In genomic region chr17:74218436-74218835, GRCh38 we compare ENCODE assay signal across 30 cellular contexts. TPM values are rescaled to one million over a fixed set of nuclear protein-coding genes. Genes with fewer than 3 reads are reported as not detected.
"Had no signal": no experiment of that assay in that cellular context is flagged by ENCODE, and none has a peak within 500 bp of the region (broad histone marks: within the 10 kb centered on the region; RNA-seq: fewer than 3 reads in every experiment).

No MANE protein-coding gene starts in this region.

- H3K9ac ChIP-seq: neural progenitor cell, parathyroid adenoma had no signal

- H3K9me3 ChIP-seq: colonic mucosa, gastroesophageal sphincter, left ventricle myocardium inferior, mucosa of descending colon, prostate gland, right lobe of liver, spleen, testis, tibial nerve, upper lobe of right lung, vagina had no signal

- DNase-seq: colonic mucosa; dermis blood vessel endothelial cell; endodermal cell; erythroblast; foreskin fibroblast; glutamatergic neuron; kidney; left cardiac atrium; left ventricle myocardium inferior; mucosa of descending colon; naive thymus-derived CD8-positive, alpha-beta T cell; occipital lobe; right lobe of liver; spleen; stimulated activated CD4-positive, alpha-beta T cell treated with anti-CD3 and anti-CD28 coated beads, Interleukin-15, amount 100 ng/mL, for 24 hours; stimulated activated CD4-positive, alpha-beta T cell treated with anti-CD3 and anti-CD28 coated beads, Interleukin-1b, Interleukin-23, amount 100 ng/mL, for 48 hours; stimulated activated CD4-positive, alpha-beta T cell treated with anti-CD3 and anti-CD28 coated beads, Interleukin-4, amount 100 ng/mL, for 24 hours; testis; upper lobe of right lung had no signal

- H3K27me3 ChIP-seq: gastroesophageal sphincter, right lobe of liver, spleen, testis, tibial nerve, upper lobe of right lung, vagina had no signal

- H3K36me3 ChIP-seq: colonic mucosa, neural progenitor cell, prostate gland, right lobe of liver, upper lobe of right lung, vagina had no signal

- H3K27ac ChIP-seq: colonic mucosa, gastroesophageal sphincter, left ventricle myocardium inferior, neural progenitor cell, parathyroid adenoma, prostate gland, right lobe of liver, spleen, testis, upper lobe of right lung, vagina had no signal

- H3K4me1 ChIP-seq: colonic mucosa, prostate gland had no signal

- H3K4me3 ChIP-seq: colonic mucosa, gastroesophageal sphincter, left ventricle myocardium inferior, lung, mucosa of descending colon, neural progenitor cell, prostate gland, right lobe of liver, spleen, testis, tibial nerve, upper lobe of right lung, vagina had no signal

RNA-seq across cellular contexts. Expression of gene DNAI2, which starts 55.6 kb away (rescaled TPM):
- total RNA-seq: colonic mucosa, dermis blood vessel endothelial cell, endodermal cell, endothelial cell of umbilical vein, fibroblast of lung, gastroesophageal sphincter, left cardiac atrium, left ventricle myocardium inferior, mucosa of descending colon, occipital lobe, renal cortical epithelial cell, right lobe of liver, skeletal muscle tissue, upper lobe of right lung, vagina had no signal
- polyA plus RNA-seq: endothelial cell of umbilical vein, fibroblast of lung had no signal
